ENCODE assay signal across 1 cellular context in genomic region chr5:33850100-33850594, GRCh38.
TF ChIP-seq lines count a peak whose summit lies in the region.

No MANE protein-coding gene starts in this region.

TF ChIP-seq in GM12878, 131 proteins besides CTCF, POLR2A, EP300 and RAD21 (continued from another document and continues in another):
- TF ChIP-seq ATF7 (IDR thresholded peaks at IDR 0.05; ENCODE audit: low read depth) (peak; percentile 92), PKNOX1 (IDR thresholded peaks at IDR 0.05) (peak; percentile 47; the same call in 1 of the 2 replicates), HCFC1 (IDR thresholded peaks at IDR 0.05; ENCODE audit: low read length) (no peak), NFXL1 (IDR thresholded peaks at IDR 0.05; ENCODE audit: borderline replicate concordance) (no peak), RAD51 (IDR thresholded peaks at IDR 0.05) (peak; percentile 73; the same call in 1 of the 2 replicates), CREM (IDR thresholded peaks at IDR 0.05; ENCODE audit: low read depth) (peak; percentile 97), CEBPB (IDR thresholded peaks at IDR 0.05; ENCODE audit: borderline replicate concordance in 1 of 2, low read depth in 2 of 2, low read length in 2 of 2) (peak in 1 of 2 experiments; percentile 96; a peak in 2 of 4 replicates), IKZF1 (conservative IDR thresholded peaks at IDR 0.05) (peak; percentile 96), FOS (IDR thresholded peaks at IDR 0.05; ENCODE audit: borderline replicate concordance, extremely low read depth, insufficient read length) (no peak), CREB1 (IDR thresholded peaks at IDR 0.05; ENCODE audit: low read depth) (peak; percentile 81), ZZZ3 (IDR thresholded peaks at IDR 0.05; ENCODE audit: control insufficient read depth, insufficient read length, low read depth) (no peak), CUX1 (IDR thresholded peaks at IDR 0.05; ENCODE audit: insufficient replicate concordance, low read depth, low read length) (peak; percentile 80), MAX (IDR thresholded peaks at IDR 0.05; ENCODE audit: low read depth, low read length) (peak; percentile 23; the same call in 1 of the 2 replicates), MYC (IDR thresholded peaks at IDR 0.05; ENCODE audit: insufficient read depth, insufficient read length, insufficient replicate concordance, low read length, severe bottlenecking) (no peak), ELK1 (IDR thresholded peaks at IDR 0.05; ENCODE audit: low read depth, low read length) (no peak), TBL1XR1 (IDR thresholded peaks at IDR 0.05; ENCODE audit: low read depth, low read length) (peak; percentile 99), NFIC (IDR thresholded peaks at IDR 0.05; ENCODE audit: low read depth, low read length) (peak; percentile 99), CHD2 (IDR thresholded peaks at IDR 0.05; ENCODE audit: borderline replicate concordance, low read depth, low read length) (peak; percentile 90; the same call in 1 of the 2 replicates), BACH1 (IDR thresholded peaks at IDR 0.05; ENCODE audit: borderline replicate concordance) (peak; percentile 100), NFYA (IDR thresholded peaks at IDR 0.05; ENCODE audit: borderline replicate concordance, low read depth, low read length) (no peak), SREBF1 (IDR thresholded peaks at IDR 0.05; ENCODE audit: low read length) (no peak), NR2C1 (IDR thresholded peaks at IDR 0.05) (peak; percentile 47; the same call in 1 of the 2 replicates), MYB (IDR thresholded peaks at IDR 0.05; ENCODE audit: borderline replicate concordance, low read depth, low read length) (peak; percentile 93), YY1 (IDR thresholded peaks at IDR 0.05; ENCODE audit: low read depth, low read length) (peak; percentile 58), HSF1 (IDR thresholded peaks at IDR 0.05; ENCODE audit: low read depth, low read length) (no peak), SIN3A (IDR thresholded peaks at IDR 0.05; ENCODE audit: low read depth, low read length) (no peak), ZBTB40 (IDR thresholded peaks at IDR 0.05; ENCODE audit: borderline replicate concordance) (no peak), ZBED1 (IDR thresholded peaks at IDR 0.05; ENCODE audit: borderline replicate concordance) (peak; percentile 93; the same call in 1 of the 2 replicates), MTA2 (IDR thresholded peaks at IDR 0.05; ENCODE audit: low read depth) (peak; percentile 98), IRF4 (IDR thresholded peaks at IDR 0.05; ENCODE audit: low read depth, low read length) (peak; percentile 94), JUNB (IDR thresholded peaks at IDR 0.05) (peak; percentile 86), ZNF24 (IDR thresholded peaks at IDR 0.05) (peak; percentile 50; the same call in 1 of the 2 replicates), SMC3 (IDR thresholded peaks at IDR 0.05; ENCODE audit: borderline replicate concordance, low read length) (peak; percentile 37; the same call in 1 of the 2 replicates), DPF2 (IDR thresholded peaks at IDR 0.05) (peak; percentile 97), RBBP5 (conservative IDR thresholded peaks at IDR 0.05) (no peak), HDGF (IDR thresholded peaks at IDR 0.05) (no peak), STAT1 (conservative IDR thresholded peaks at IDR 0.05) (no peak; the same call in 1 of the 2 replicates), TARDBP (IDR thresholded peaks at IDR 0.05; ENCODE audit: borderline replicate concordance) (peak; percentile 83; the same call in 1 of the 2 replicates), SUPT20H (IDR thresholded peaks at IDR 0.05; ENCODE audit: borderline replicate concordance, control insufficient read depth, low read depth, low read length) (no peak), IKZF2 (IDR thresholded peaks at IDR 0.05) (peak; percentile 95 to 97), BHLHE40 (IDR thresholded peaks at IDR 0.05; ENCODE audit: borderline replicate concordance in 1 of 2, low read depth in 2 of 2, low read length in 1 of 2) (peak; percentile 99), ESRRA (IDR thresholded peaks at IDR 0.05; ENCODE audit: low read length) (no peak), SUZ12 (IDR thresholded peaks at IDR 0.05; ENCODE audit: unreplicated experiment) (no peak), ETV6 (conservative IDR thresholded peaks at IDR 0.05 in 1 of 2, IDR thresholded peaks at IDR 0.05 in 1 of 2; ENCODE audit: borderline replicate concordance in 1 of 2, low read depth in 1 of 2) (peak in 1 of 2 experiments; percentile 97; a peak in 2 of 4 replicates), ZNF217 (IDR thresholded peaks at IDR 0.05) (peak; percentile 77), PAX8 (IDR thresholded peaks at IDR 0.05) (no peak), NR2F1 (conservative IDR thresholded peaks at IDR 0.05) (peak; percentile 98), ATF2 (IDR thresholded peaks at IDR 0.05; ENCODE audit: low read length) (peak; percentile 99), TCF3 (IDR thresholded peaks at IDR 0.05; ENCODE audit: borderline replicate concordance, insufficient read depth, low read depth, low read length) (peak; percentile 95), EED (IDR thresholded peaks at IDR 0.05; ENCODE audit: low read depth) (peak; percentile 99), MEF2B (IDR thresholded peaks at IDR 0.05; ENCODE audit: partially characterized antibody, poor library complexity, severe bottlenecking) (peak; percentile 99), MEF2A (IDR thresholded peaks at IDR 0.05; ENCODE audit: insufficient read depth, low read depth, low read length) (peak; percentile 92), BMI1 (IDR thresholded peaks at IDR 0.05; ENCODE audit: borderline replicate concordance) (peak; percentile 81; the same call in 1 of the 2 replicates), PBX3 (IDR thresholded peaks at IDR 0.05; ENCODE audit: insufficient replicate concordance, low read depth, low read length) (peak; percentile 57), BCL11A (IDR thresholded peaks at IDR 0.05; ENCODE audit: low read depth, low read length) (peak; percentile 98), POLR2AphosphoS2 (IDR thresholded peaks at IDR 0.05; ENCODE audit: low read depth, low read length) (no peak)
